Comparison of ENCODE assay signal across 37 cellular contexts in genomic region chr15:42627485-42627884, GRCh38.
"Had no signal": no experiment of that assay in that cellular context is flagged by ENCODE, and none has a peak within 500 bp of the region (broad histone marks: within the 10 kb centered on the region; RNA-seq: fewer than 3 reads in every experiment).

No MANE protein-coding gene starts in this region.

- H3K4me1 ChIP-seq: adrenal gland, body of pancreas, breast epithelium had no signal

- H3K27ac Mint-ChIP-seq: activated CD4-positive, alpha-beta memory T cell treated with anti-CD3 and anti-CD28 coated beads, Interleukin-2, amount 10 ng/mL, durations not matched to agents 7 days and 5 days; activated CD4-positive, alpha-beta T cell treated with anti-CD3 and anti-CD28 coated beads for 36 hours; activated CD4-positive, alpha-beta T cell treated with anti-CD3 and anti-CD28 coated beads, Interleukin-2, amount 10 ng/mL, durations not matched to agents 7 days and 5 days; activated CD8-positive, alpha-beta memory T cell treated with anti-CD3 and anti-CD28 coated beads, Interleukin-2, amount 10 ng/mL, durations not matched to agents 7 days and 5 days; activated CD8-positive, alpha-beta T cell treated with anti-CD3 and anti-CD28 coated beads, Interleukin-2, amount 10 ng/mL, durations not matched to agents 7 days and 5 days; activated naive CD4-positive, alpha-beta T cell treated with anti-CD3 and anti-CD28 coated beads for 36 hours; activated naive CD4-positive, alpha-beta T cell treated with anti-CD3 and anti-CD28 coated beads, Interleukin-2, amount 50 U/mL, for 72 hours; activated naive CD8-positive, alpha-beta T cell treated with anti-CD3 and anti-CD28 coated beads for 36 hours; activated T-cell treated with anti-CD3 and anti-CD28 coated beads, Interleukin-2, amount 50 U/mL, for 24 hours; activated T-helper 2 cell treated with anti-CD3 and anti-CD28 coated beads, Interferon-gamma antibody, Interleukin-2, Interleukin-4, amounts not matched to agents 10 μg/mL and 5 μg/mL and 100 μg/mL, durations not matched to agents 14 hours and 24 hours and 36 hours; T-helper 1 cell treated with Interleukin-12 subunit alpha and Interleukin-12 subunit beta and Interleukin-4 antibody, amounts not matched to agents 30 μg/mL and 1 μg/mL, for 36 hours; T-helper 2 cell treated with Interferon-gamma antibody and Interleukin-4, amounts not matched to agents 5 μg/mL and 100 μg/mL, for 36 hours; WTC11 had no signal

- H3K27me3 ChIP-seq: adrenal gland, body of pancreas, brain microvascular endothelial cell, breast epithelium had no signal

- H3K4me3 Mint-ChIP-seq: activated CD4-positive, alpha-beta memory T cell treated with anti-CD3 and anti-CD28 coated beads, Interleukin-2, amount 10 ng/mL, durations not matched to agents 7 days and 5 days; activated CD4-positive, alpha-beta T cell treated with anti-CD3 and anti-CD28 coated beads for 36 hours; activated CD4-positive, alpha-beta T cell treated with anti-CD3 and anti-CD28 coated beads, Interleukin-2, amount 10 ng/mL, durations not matched to agents 7 days and 5 days; activated CD8-positive, alpha-beta memory T cell treated with anti-CD3 and anti-CD28 coated beads, Interleukin-2, amount 10 ng/mL, durations not matched to agents 7 days and 5 days; activated CD8-positive, alpha-beta T cell treated with anti-CD3 and anti-CD28 coated beads, Interleukin-2, amount 10 ng/mL, durations not matched to agents 7 days and 5 days; activated naive CD4-positive, alpha-beta T cell treated with anti-CD3 and anti-CD28 coated beads for 36 hours; activated naive CD8-positive, alpha-beta T cell treated with anti-CD3 and anti-CD28 coated beads for 36 hours; activated T-cell treated with anti-CD3 and anti-CD28 coated beads, Interleukin-2, amount 50 U/mL, for 24 hours; T-helper 1 cell treated with Interleukin-12 subunit alpha and Interleukin-12 subunit beta and Interleukin-4 antibody, amounts not matched to agents 30 μg/mL and 1 μg/mL, for 36 hours; T-helper 2 cell treated with Interferon-gamma antibody and Interleukin-4, amounts not matched to agents 5 μg/mL and 100 μg/mL, for 36 hours; WTC11 had no signal

- H3K27me3 Mint-ChIP-seq: activated CD4-positive, alpha-beta memory T cell treated with anti-CD3 and anti-CD28 coated beads, Interleukin-2, amount 10 ng/mL, durations not matched to agents 7 days and 5 days; activated CD4-positive, alpha-beta T cell treated with anti-CD3 and anti-CD28 coated beads for 36 hours; activated CD4-positive, alpha-beta T cell treated with anti-CD3 and anti-CD28 coated beads, Interleukin-2, amount 10 ng/mL, durations not matched to agents 7 days and 5 days; activated CD8-positive, alpha-beta memory T cell treated with anti-CD3 and anti-CD28 coated beads, Interleukin-2, amount 10 ng/mL, durations not matched to agents 7 days and 5 days; activated naive CD8-positive, alpha-beta T cell treated with anti-CD3 and anti-CD28 coated beads for 36 hours; activated T-cell treated with anti-CD3 and anti-CD28 coated beads, Interleukin-2, amount 50 U/mL, for 24 hours had no signal

- H3K36me3 ChIP-seq: adrenal gland, brain microvascular endothelial cell, breast epithelium had no signal

- H3K9me3 Mint-ChIP-seq: activated CD4-positive, alpha-beta T cell treated with anti-CD3 and anti-CD28 coated beads, Interleukin-2, amount 10 ng/mL, durations not matched to agents 7 days and 5 days; activated naive CD4-positive, alpha-beta T cell treated with anti-CD3 and anti-CD28 coated beads for 36 hours; activated naive CD4-positive, alpha-beta T cell treated with anti-CD3 and anti-CD28 coated beads, Interleukin-2, amount 50 U/mL, for 72 hours; activated naive CD8-positive, alpha-beta T cell treated with anti-CD3 and anti-CD28 coated beads for 36 hours; activated T-cell treated with anti-CD3 and anti-CD28 coated beads, Interleukin-2, amount 50 U/mL, for 24 hours; activated T-helper 2 cell treated with anti-CD3 and anti-CD28 coated beads, Interferon-gamma antibody, Interleukin-2, Interleukin-4, amounts not matched to agents 10 μg/mL and 5 μg/mL and 100 μg/mL, durations not matched to agents 14 hours and 24 hours and 36 hours; T-helper 1 cell treated with Interleukin-12 subunit alpha and Interleukin-12 subunit beta and Interleukin-4 antibody, amounts not matched to agents 30 μg/mL and 1 μg/mL, for 36 hours; T-helper 2 cell treated with Interferon-gamma antibody and Interleukin-4, amounts not matched to agents 5 μg/mL and 100 μg/mL, for 36 hours had no signal

- H3K4me3 ChIP-seq: adrenal gland, body of pancreas, breast epithelium had no signal

- ATAC-seq: activated CD4-positive, alpha-beta T cell treated with anti-CD3 and anti-CD28 coated beads for 36 hours; activated CD4-positive, CD25-positive, alpha-beta regulatory T cell treated with anti-CD3 and anti-CD28 coated beads, Interleukin-2, amount 50 U/mL, for 24 hours; activated CD8-positive, alpha-beta memory T cell treated with anti-CD3 and anti-CD28 coated beads, Interleukin-2, amount 10 ng/mL, durations not matched to agents 7 days and 5 days; activated CD8-positive, alpha-beta T cell treated with anti-CD3 and anti-CD28 coated beads, Interleukin-2, amount 10 ng/mL, durations not matched to agents 7 days and 5 days; activated naive CD4-positive, alpha-beta T cell treated with anti-CD3 and anti-CD28 coated beads, Interleukin-2, amount 50 U/mL, for 72 hours; body of pancreas; WTC11 had no signal

- H3K9me3 ChIP-seq: adrenal gland, body of pancreas, breast epithelium had no signal

- H3K4me1 Mint-ChIP-seq: activated CD4-positive, alpha-beta T cell treated with anti-CD3 and anti-CD28 coated beads for 36 hours; activated naive CD8-positive, alpha-beta T cell treated with anti-CD3 and anti-CD28 coated beads for 36 hours had no signal

- H3K36me3 Mint-ChIP-seq: activated naive CD4-positive, alpha-beta T cell treated with anti-CD3 and anti-CD28 coated beads, Interleukin-2, amount 50 U/mL, for 72 hours; WTC11 had no signal

- FAIRE-seq: astrocyte, TTC549 had no signal

- H3K27ac ChIP-seq: adrenal gland, body of pancreas, brain microvascular endothelial cell, breast epithelium, VCaP had no signal

- DNase-seq: activated CD4-positive, alpha-beta memory T cell treated with anti-CD3 and anti-CD28 coated beads, Interleukin-2, amount 10 ng/mL, durations not matched to agents 7 days and 5 days; activated CD4-positive, alpha-beta T cell treated with anti-CD3 and anti-CD28 coated beads for 1 hour; activated CD4-positive, alpha-beta T cell treated with anti-CD3 and anti-CD28 coated beads for 36 hours; activated CD4-positive, alpha-beta T cell treated with anti-CD3 and anti-CD28 coated beads for 48 hours; activated CD4-positive, alpha-beta T cell treated with anti-CD3 and anti-CD28 coated beads, Interleukin-2, amount 10 ng/mL, durations not matched to agents 7 days and 5 days; activated CD4-positive, alpha-beta T cell treated with anti-CD3 and anti-CD28 coated beads, Interleukin-2, amount 50 U/mL, for 48 hours; activated CD4-positive, CD25-positive, alpha-beta regulatory T cell; activated CD8-positive, alpha-beta memory T cell treated with anti-CD3 and anti-CD28 coated beads for 24 hours; activated CD8-positive, alpha-beta memory T cell treated with anti-CD3 and anti-CD28 coated beads, Interleukin-2, amount 10 ng/mL, durations not matched to agents 7 days and 5 days; activated CD8-positive, alpha-beta memory T cell treated with anti-CD3 and anti-CD28 coated beads, Interleukin-2, amount 50 U/mL, for 48 hours; activated CD8-positive, alpha-beta T cell treated with anti-CD3 and anti-CD28 coated beads, Interleukin-2, amount 10 ng/mL, durations not matched to agents 7 days and 5 days; activated effector memory CD4-positive, alpha-beta T cell treated with Interleukin-2 at 50 U/mL for 16 hours; activated gamma-delta T cell; activated naive CD4-positive, alpha-beta T cell treated with anti-CD3 and anti-CD28 coated beads for 36 hours; activated naive CD4-positive, alpha-beta T cell treated with anti-CD3 and anti-CD28 coated beads, Interleukin-2, amount 50 U/mL, for 16 hours; activated naive CD8-positive, alpha-beta T cell treated with anti-CD3 and anti-CD28 coated beads for 36 hours; activated T-cell treated with anti-CD3 and anti-CD28 coated beads, Interleukin-2, amount 50 U/mL, for 24 hours; activated T-cell treated with anti-CD3 and anti-CD28 coated beads, Interleukin-2, amount 50 U/mL, for 48 hours; adrenal gland; amniotic stem cell; aorta; body of pancreas; brain microvascular endothelial cell; central memory CD4-positive, alpha-beta T cell; T-helper 1 cell; T-helper 2 cell; T-helper 9 cell had no signal
